Comparison of ENCODE assay signal across 29 cellular contexts in genomic region chr2:200026312-200026711, GRCh38.
DNase-seq lines count a peak whose midpoint lies in the region; ATAC-seq, FAIRE-seq and TF ChIP-seq lines count a peak whose summit lies in the region.
"Had no signal": no experiment of that assay in that cellular context is flagged by ENCODE, and none has a peak within 500 bp of the region (broad histone marks: within the 10 kb centered on the region; RNA-seq: fewer than 3 reads in every experiment).

No MANE protein-coding gene starts in this region.

- no peak overlapping the region for H3K4me2 ChIP-seq in IMR-90 (ENCODE audit: low read depth, low read length)

- ATAC-seq in IMR-90 (ENCODE audit: low read depth) = peak; percentile 35; the same call in 1 of the 2 replicates
- ATAC-seq in gastrocnemius medialis = peak in 1 of 2 donors; percentile 39
- no peak for ATAC-seq in left colon
- ATAC-seq: activated CD4-positive, CD25-positive, alpha-beta regulatory T cell treated with anti-CD3 and anti-CD28 coated beads, Interleukin-2, amount 50 U/mL, for 24 hours; SK-N-SH treated with all-trans-retinoic acid at 6 μM for 48 hours; T-helper 17 cell had no signal

- peak overlapping the region; percentile 67 for H3K18ac ChIP-seq in IMR-90 (ENCODE audit: low read depth, low read length)

- FAIRE-seq in HTR-8/SVneo (lab: Jason Lieb, UNC) = no peak
- FAIRE-seq: D721Med, GM18507, keratinocyte, small intestine had no signal

- H3K4me1 ChIP-seq in IMR-90 (ENCODE audit: control insufficient read depth, insufficient read depth, low read length) = peaks cover 4% of the 10 kb centered on the region
- H3K4me1 ChIP-seq in gastrocnemius medialis = peaks cover 0 to 11% of the 10 kb centered on the region in 2 donors
- H3K4me1 ChIP-seq: esophagus squamous epithelium, suprapubic skin had no signal

- no peak overlapping the region for H2BK15ac ChIP-seq in IMR-90 (ENCODE audit: low read depth, low read length)

- no peak overlapping the region for H2BK5ac ChIP-seq in IMR-90 (ENCODE audit: low read depth, low read length, poor library complexity, severe bottlenecking)

- peak overlapping the region; percentile 82; the same call in 1 of the 2 replicates for H3K27ac ChIP-seq in IMR-90 (ENCODE audit: insufficient read depth, low read length)
- peak overlapping the region in 3 of 4 donors; percentile 23 to 48 (median 29) for H3K27ac ChIP-seq in gastrocnemius medialis
- H3K27ac ChIP-seq: HL-60, suprapubic skin had no signal

- no peak overlapping the region for H2AFZ ChIP-seq in IMR-90 (replicated peaks; ENCODE audit: low read length, poor library complexity)

- H4K91ac ChIP-seq in IMR-90 (ENCODE audit: insufficient read depth, low read depth, low read length) = no peak overlapping the region

- no peak overlapping the region for H3K9ac ChIP-seq in IMR-90 (ENCODE audit: low read depth, low read length)

- no peaks in the 10 kb centered on the region; the same call in 1 of the 2 replicates for H3K27me3 ChIP-seq in IMR-90 (ENCODE audit: control insufficient read depth, insufficient read depth, low read length)
- no peaks in the 10 kb centered on the region for H3K27me3 ChIP-seq in gastrocnemius medialis
- H3K27me3 ChIP-seq: dorsolateral prefrontal cortex, esophagus squamous epithelium, suprapubic skin had no signal

- H3K9me3 ChIP-seq in IMR-90 (ENCODE audit: control insufficient read depth, insufficient read depth, low read length) (peaks cover 2% of the 10 kb centered on the region; the same call in 1 of the 2 replicates), gastrocnemius medialis (no peaks in the 10 kb centered on the region)
- H3K9me3 ChIP-seq: esophagus squamous epithelium, suprapubic skin had no signal

- WGBS in IMR-90 (ENCODE audit: extremely low coverage in 2 of 2, insufficient read length in 1 of 2), 2 experiments = no CpG with 5 or more reads among the region's 4 CpGs

- no peak overlapping the region for H3K56ac ChIP-seq in IMR-90 (ENCODE audit: extremely low read depth, insufficient read depth, low read length)

- H3K36me3 ChIP-seq in IMR-90 (ENCODE audit: control insufficient read depth, insufficient read depth, low read length) (no peaks in the 10 kb centered on the region), gastrocnemius medialis (no peaks in the 10 kb centered on the region)
- H3K36me3 ChIP-seq: esophagus squamous epithelium, suprapubic skin had no signal

- no peaks in the 10 kb centered on the region for H3K9me1 ChIP-seq in IMR-90 (ENCODE audit: insufficient read depth, low read length)

- H3K4ac ChIP-seq in IMR-90 (ENCODE audit: low read depth, low read length) = no peak overlapping the region

- no peak overlapping the region for H3K23ac ChIP-seq in IMR-90 (ENCODE audit: low read depth, low read length)

- no peak for TF ChIP-seq CTCF in IMR-90 (conservative IDR thresholded peaks at IDR 0.05; ENCODE audit: low read depth, low read length)
- TF ChIP-seq CTCF in fibroblast of villous mesenchyme (IDR thresholded peaks at IDR 0.05; ENCODE audit: insufficient read depth, low read depth, low read length) = no peak
- no peak for TF ChIP-seq CTCF in gastrocnemius medialis (IDR thresholded peaks at IDR 0.05 in 4 of 5, conservative IDR thresholded peaks at IDR 0.05 in 1 of 5)

- no peak overlapping the region for H4K8ac ChIP-seq in IMR-90 (ENCODE audit: low read depth in 2 of 2, low read length in 2 of 2)

- TF ChIP-seq RAD21 in IMR-90 (IDR thresholded peaks at IDR 0.05; ENCODE audit: low read length) = no peak

- H2BK120ac ChIP-seq in IMR-90 (ENCODE audit: low read depth, low read length) = no peak overlapping the region

- POLR2A ChIA-PET in IMR-90 (lab: Charles Lee; ENCODE audit: unreplicated experiment) = no interaction called here

- BruUV-seq in IMR-90 (replicated peaks; lab: Mats Ljungman, UMichigan) = no TSS peak

- no peak overlapping the region for H3K4me3 ChIP-seq in IMR-90 (ENCODE audit: insufficient read depth, low read depth, low read length)
- no peak overlapping the region for H3K4me3 ChIP-seq in fibroblast of villous mesenchyme (ENCODE audit: low read depth, low read length)
- H3K4me3 ChIP-seq in gastrocnemius medialis = no peak overlapping the region
- H3K4me3 ChIP-seq: dorsolateral prefrontal cortex, esophagus squamous epithelium, lung, suprapubic skin had no signal

- H2AK5ac ChIP-seq in IMR-90 (ENCODE audit: low read depth, low read length) = no peak overlapping the region

- no peak overlapping the region for H2AK9ac ChIP-seq in IMR-90 (replicated peaks; ENCODE audit: low read depth, low read length, poor library complexity)

- CTCF ChIA-PET in IMR-90 (lab: Yijun Ruan, JAX) = interaction anchor here (0.7 kb wide), 2 partner anchors 9 to 10 kb away, joined by 3 to 4 read pairs; no protein-coding TSS in a partner anchor

- no peak overlapping the region for H3K14ac ChIP-seq in IMR-90 (replicated peaks; ENCODE audit: low read depth, low read length)

- no peak for TF ChIP-seq POLR2A in IMR-90 (IDR thresholded peaks at IDR 0.05; ENCODE audit: low read depth, low read length)
- TF ChIP-seq POLR2A in gastrocnemius medialis (IDR thresholded peaks at IDR 0.05) = no peak

- peak; percentile 38 for DNase-seq in EH (ENCODE audit: low read depth)
- DNase-seq in IMR-90 = no peak
- DNase-seq in fibroblast of villous mesenchyme (ENCODE audit: low read depth) = peak; percentile 33
- DNase-seq in gastrocnemius medialis = no peak
- no peak for DNase-seq in activated CD8-positive, alpha-beta memory T cell treated with anti-CD3 and anti-CD28 coated beads for 24 hours
- DNase-seq in kidney glomerular epithelial cell (lab: John Stamatoyannopoulos, UW) = no peak
- no peak for DNase-seq in left colon
- no peak for DNase-seq in HTR-8/SVneo (ENCODE audit: insufficient read length, low spot score)
- DNase-seq: activated CD4-positive, alpha-beta T cell treated with anti-CD3 and anti-CD28 coated beads, Interleukin-2, amount 50 U/mL, for 48 hours; activated naive CD4-positive, alpha-beta T cell treated with Interleukin-2 at 50 U/mL for 16 hours; DND-41; esophagus squamous epithelium; H7; MM.1S; NCI-H1930; NCI-H524 treated with DMSO at 0.1 percent for 48 hours; nephron progenitor cell; small intestine; stimulated activated naive CD4-positive, alpha-beta T cell; T-helper 17 cell had no signal

- H3K79me1 ChIP-seq in IMR-90 (ENCODE audit: low read depth in 1 of 2, low read length in 2 of 2) = no peaks in the 10 kb centered on the region

- in situ Hi-C loops in IMR-90 (cut with MboI; ENCODE audit: low sequenced_read_pairs) = no loop called here
- in situ Hi-C loops in gastrocnemius medialis (cut with MboI; ENCODE audit: low sequenced_read_pairs in 4 of 4) = no loop called here

- H4K5ac ChIP-seq in IMR-90 (ENCODE audit: low read depth, low read length) = no peak overlapping the region

- dilution Hi-C loops in IMR-90 (cut with HindIII; ENCODE audit: low sequenced_read_pairs, unreplicated experiment) = no loop called here

- no peak overlapping the region for H2BK20ac ChIP-seq in IMR-90 (ENCODE audit: low read depth, low read length)

- H4K20me1 ChIP-seq in IMR-90 (ENCODE audit: insufficient read depth, low read length) = no peaks in the 10 kb centered on the region

- intact Hi-C loops in IMR-90 (cut with micrococcal nuclease) (no loop called here), gastrocnemius medialis (cut with DNase I; ENCODE audit: low total_unique reads) (no loop called here), left colon (cut with DNase I, micrococcal nuclease) (no loop called here)

TF ChIP-seq in IMR-90, 13 proteins besides CTCF, POLR2A, EP300 and RAD21:
- TF ChIP-seq CEBPB (IDR thresholded peaks at IDR 0.05; ENCODE audit: low read depth, low read length) (no peak), RFX5 (IDR thresholded peaks at IDR 0.05; ENCODE audit: low read depth, low read length) (no peak), USF2 (IDR thresholded peaks at IDR 0.05; ENCODE audit: low read depth, low read length) (no peak), CHD1 (IDR thresholded peaks at IDR 0.05; ENCODE audit: low read depth, low read length) (no peak), MXI1 (IDR thresholded peaks at IDR 0.05; ENCODE audit: borderline replicate concordance, low read depth, low read length) (no peak), BHLHE40 (IDR thresholded peaks at IDR 0.05; ENCODE audit: low read depth, low read length) (no peak), ELK1 (IDR thresholded peaks at IDR 0.05; ENCODE audit: borderline replicate concordance, low read depth, low read length) (no peak), SMC3 (IDR thresholded peaks at IDR 0.05; ENCODE audit: low read depth, low read length) (no peak), RCOR1 (IDR thresholded peaks at IDR 0.05; ENCODE audit: insufficient replicate concordance, low read length) (no peak), MAZ (IDR thresholded peaks at IDR 0.05; ENCODE audit: borderline replicate concordance, low read depth, low read length) (no peak), NFE2L2 (IDR thresholded peaks at IDR 0.05; ENCODE audit: low read depth, low read length) (no peak), FOS (IDR thresholded peaks at IDR 0.05; ENCODE audit: low read depth, low read length) (no peak), MAFK (IDR thresholded peaks at IDR 0.05; ENCODE audit: low read depth, low read length) (no peak)

Comparison
In these comparisons a context has a peak if more than half of its experiments do, and no peak if none do; other contexts are left out.
1. DNase-seq: peak in EH (single experiment) and fibroblast of villous mesenchyme (single experiment); none in IMR-90 (single experiment), gastrocnemius medialis (0 of 2), activated CD8-positive, alpha-beta memory T cell treated with anti-CD3 and anti-CD28 coated beads for 24 hours (single experiment), kidney glomerular epithelial cell (single experiment), left colon (0 of 2) and HTR-8/SVneo (single experiment).